Comparison of ENCODE assay signal across 1 cellular context in the genomic region with DNA sequence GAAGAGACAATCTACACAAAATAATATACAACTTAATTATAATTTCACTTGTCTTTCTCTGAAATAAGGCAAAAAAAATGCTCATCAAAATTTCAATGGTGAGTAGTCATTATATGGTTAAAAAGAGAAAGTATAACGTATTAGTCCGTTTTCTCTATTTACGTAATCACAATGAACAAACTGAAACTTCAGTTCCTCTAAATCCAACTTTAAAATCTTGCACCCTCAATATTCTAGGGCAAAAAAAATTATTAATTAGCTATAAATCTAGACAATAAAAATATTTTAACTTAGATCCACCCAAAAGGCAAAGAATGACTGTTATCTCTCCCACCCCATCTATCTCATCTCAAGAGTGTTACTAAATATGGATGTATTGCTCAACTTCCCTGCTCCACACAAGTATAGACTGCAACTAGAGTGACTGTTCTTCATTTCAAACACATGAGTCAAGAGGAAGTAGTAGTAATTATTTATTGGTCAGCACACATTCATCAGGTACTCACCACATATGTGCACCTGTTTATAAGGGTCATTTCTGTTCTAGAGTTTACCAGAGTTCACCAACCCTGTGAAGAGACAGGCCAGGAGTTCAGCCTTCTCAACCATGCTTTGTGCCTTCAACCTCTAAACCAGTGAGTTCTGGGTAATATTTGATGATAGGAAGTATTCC.
TF ChIP-seq lines count a peak whose summit lies in the region.

No MANE protein-coding gene starts in this region.

TF ChIP-seq in HepG2, 621 proteins besides CTCF, POLR2A, EP300 and RAD21 (continued from another document):
- no peak for TF ChIP-seq E2F5 (CRISPR knock-in tag; conservative IDR thresholded peaks at IDR 0.05)
- TF ChIP-seq THAP11 (CRISPR knock-in tag; IDR thresholded peaks at IDR 0.05), result peak; percentile 52; the same call in 1 of the 2 replicates
- peak; percentile 85; the same call in 1 of the 2 replicates for TF ChIP-seq HMG20A (CRISPR knock-in tag; IDR thresholded peaks at IDR 0.05; ENCODE audit: borderline replicate concordance)
- TF ChIP-seq, protein P1, sequence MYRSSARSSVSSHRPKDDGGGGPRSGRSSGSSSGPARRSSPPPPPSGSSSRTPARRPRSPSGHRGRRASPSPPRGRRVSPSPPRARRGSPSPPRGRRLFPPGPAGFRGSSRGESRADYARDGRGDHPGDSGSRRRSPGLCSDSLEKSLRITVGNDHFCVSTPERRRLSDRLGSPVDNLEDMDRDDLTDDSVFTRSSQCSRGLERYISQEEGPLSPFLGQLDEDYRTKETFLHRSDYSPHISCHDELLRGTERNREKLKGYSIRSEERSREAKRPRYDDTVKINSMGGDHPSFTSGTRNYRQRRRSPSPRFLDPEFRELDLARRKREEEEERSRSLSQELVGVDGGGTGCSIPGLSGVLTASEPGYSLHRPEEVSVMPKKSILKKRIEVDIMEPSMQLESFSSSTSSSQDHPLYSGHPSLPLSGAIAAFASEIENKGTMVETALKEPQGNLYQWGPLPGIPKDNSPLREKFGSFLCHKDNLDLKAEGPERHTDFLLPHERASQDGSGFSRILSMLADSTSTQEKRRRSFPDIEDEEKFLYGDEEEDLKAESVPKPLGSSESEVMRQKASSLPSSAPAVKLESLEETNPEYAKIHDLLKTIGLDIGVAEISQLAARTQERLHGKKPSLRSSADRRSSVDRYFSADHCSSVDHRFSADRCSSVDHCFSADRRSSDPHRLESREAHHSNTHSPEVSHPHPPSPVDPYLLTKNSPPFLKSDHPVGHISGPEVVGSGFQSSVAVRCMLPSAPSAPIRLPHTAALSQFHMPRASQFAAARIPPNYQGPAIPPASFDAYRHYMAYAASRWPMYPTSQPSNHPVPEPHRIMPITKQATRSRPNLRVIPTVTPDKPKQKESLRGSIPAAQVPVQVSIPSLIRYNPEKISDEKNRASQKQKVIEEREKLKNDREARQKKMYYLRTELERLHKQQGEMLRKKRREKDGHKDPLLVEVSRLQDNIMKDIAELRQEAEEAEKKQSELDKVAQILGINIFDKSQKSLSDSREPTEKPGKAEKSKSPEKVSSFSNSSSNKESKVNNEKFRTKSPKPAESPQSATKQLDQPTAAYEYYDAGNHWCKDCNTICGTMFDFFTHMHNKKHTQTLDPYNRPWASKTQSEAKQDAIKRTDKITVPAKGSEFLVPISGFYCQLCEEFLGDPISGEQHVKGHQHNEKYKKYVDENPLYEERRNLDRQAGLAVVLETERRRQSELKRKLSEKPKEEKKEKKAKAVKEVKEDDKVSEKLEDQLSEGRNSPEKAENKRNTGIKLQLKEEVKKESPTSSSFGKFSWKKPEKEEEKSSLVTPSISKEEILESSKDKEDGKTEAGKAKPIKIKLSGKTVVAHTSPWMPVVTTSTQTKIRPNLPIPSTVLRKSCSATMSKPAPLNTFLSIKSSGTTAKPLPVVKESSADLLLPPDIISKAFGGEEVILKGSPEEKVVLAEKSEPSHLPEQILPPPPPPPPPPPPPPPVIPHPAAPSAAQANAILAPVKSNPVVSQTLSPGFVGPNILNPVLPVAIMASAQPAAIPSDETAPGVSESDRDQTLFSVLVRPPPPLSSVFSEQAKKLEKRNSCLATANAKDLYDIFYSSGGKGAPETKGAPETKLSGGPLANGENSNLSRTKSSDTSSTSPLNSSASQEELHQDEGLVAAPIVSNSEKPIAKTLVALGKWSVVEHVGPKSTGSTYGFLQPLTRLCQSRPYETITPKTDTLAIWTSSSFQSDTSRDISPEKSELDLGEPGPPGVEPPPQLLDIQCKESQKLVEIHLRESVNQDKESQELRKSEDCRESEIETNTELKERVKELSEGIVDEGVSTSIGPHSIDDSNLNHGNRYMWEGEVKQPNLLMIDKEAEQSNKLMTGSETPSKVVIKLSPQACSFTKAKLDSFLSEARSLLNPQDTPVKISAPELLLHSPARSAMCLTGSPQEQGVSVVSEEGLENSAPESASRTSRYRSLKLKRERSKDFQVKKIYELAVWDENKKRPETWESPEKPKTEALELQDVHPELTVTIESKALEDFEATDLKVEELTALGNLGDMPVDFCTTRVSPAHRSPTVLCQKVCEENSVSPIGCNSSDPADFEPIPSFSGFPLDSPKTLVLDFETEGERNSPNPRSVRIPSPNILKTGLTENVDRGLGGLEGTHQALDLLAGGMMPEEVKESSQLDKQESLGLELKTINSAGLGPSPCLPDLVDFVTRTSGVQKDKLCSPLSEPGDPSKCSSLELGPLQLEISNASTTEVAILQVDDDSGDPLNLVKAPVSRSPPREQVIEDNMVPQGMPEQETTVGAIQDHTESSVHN (CRISPR knock-in tag; IDR thresholded peaks at IDR 0.05), result no peak
- TF ChIP-seq FOSL1 (CRISPR knock-in tag; IDR thresholded peaks at IDR 0.05; ENCODE audit: borderline replicate concordance), result peak; percentile 63; the same call in 1 of the 2 replicates
- no peak for TF ChIP-seq KMT2B (CRISPR knock-in tag; IDR thresholded peaks at IDR 0.05)
- TF ChIP-seq MAX (IDR thresholded peaks at IDR 0.05), result peak; percentile 16; the same call in 1 of the 2 replicates
- no peak for TF ChIP-seq MXD4 (CRISPR knock-in tag; IDR thresholded peaks at IDR 0.05)
- TF ChIP-seq NKX3-1 (CRISPR knock-in tag; IDR thresholded peaks at IDR 0.05), result no peak
- no peak for TF ChIP-seq ZNF264 (CRISPR knock-in tag; IDR thresholded peaks at IDR 0.05)
- TF ChIP-seq, protein P2, sequence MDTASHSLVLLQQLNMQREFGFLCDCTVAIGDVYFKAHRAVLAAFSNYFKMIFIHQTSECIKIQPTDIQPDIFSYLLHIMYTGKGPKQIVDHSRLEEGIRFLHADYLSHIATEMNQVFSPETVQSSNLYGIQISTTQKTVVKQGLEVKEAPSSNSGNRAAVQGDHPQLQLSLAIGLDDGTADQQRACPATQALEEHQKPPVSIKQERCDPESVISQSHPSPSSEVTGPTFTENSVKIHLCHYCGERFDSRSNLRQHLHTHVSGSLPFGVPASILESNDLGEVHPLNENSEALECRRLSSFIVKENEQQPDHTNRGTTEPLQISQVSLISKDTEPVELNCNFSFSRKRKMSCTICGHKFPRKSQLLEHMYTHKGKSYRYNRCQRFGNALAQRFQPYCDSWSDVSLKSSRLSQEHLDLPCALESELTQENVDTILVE (CRISPR knock-in tag; IDR thresholded peaks at IDR 0.05), result 0 out of 2 replicates have a peak, but pooled peaks have one; percentile 44
- TF ChIP-seq, protein P3, sequence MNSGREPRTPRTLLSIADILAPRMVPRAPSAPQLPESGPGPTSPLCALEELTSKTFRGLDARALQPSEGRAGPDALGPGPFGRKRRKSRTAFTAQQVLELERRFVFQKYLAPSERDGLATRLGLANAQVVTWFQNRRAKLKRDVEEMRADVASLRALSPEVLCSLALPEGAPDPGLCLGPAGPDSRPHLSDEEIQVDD (CRISPR knock-in tag; IDR thresholded peaks at IDR 0.05; ENCODE audit: borderline replicate concordance), result no peak
- no peak for TF ChIP-seq ZNF567 (CRISPR knock-in tag; IDR thresholded peaks at IDR 0.05; ENCODE audit: borderline replicate concordance)
- no peak for TF ChIP-seq ESRRA (CRISPR knock-in tag; IDR thresholded peaks at IDR 0.05; ENCODE audit: low read depth)
- no peak for TF ChIP-seq ZNF207 (IDR thresholded peaks at IDR 0.05; ENCODE audit: borderline replicate concordance)
- no peak for TF ChIP-seq U2AF2 (IDR thresholded peaks at IDR 0.05; ENCODE audit: low read depth, low read length)
- no peak for TF ChIP-seq ZNF432 (CRISPR knock-in tag; IDR thresholded peaks at IDR 0.05; ENCODE audit: borderline replicate concordance)
- TF ChIP-seq NR3C1 (CRISPR knock-in tag; IDR thresholded peaks at IDR 0.05), result no peak
- no peak for TF ChIP-seq ZNF414 (CRISPR knock-in tag; IDR thresholded peaks at IDR 0.05)
- TF ChIP-seq TFDP2 (CRISPR knock-in tag; IDR thresholded peaks at IDR 0.05), result no peak
- TF ChIP-seq, protein P4, sequence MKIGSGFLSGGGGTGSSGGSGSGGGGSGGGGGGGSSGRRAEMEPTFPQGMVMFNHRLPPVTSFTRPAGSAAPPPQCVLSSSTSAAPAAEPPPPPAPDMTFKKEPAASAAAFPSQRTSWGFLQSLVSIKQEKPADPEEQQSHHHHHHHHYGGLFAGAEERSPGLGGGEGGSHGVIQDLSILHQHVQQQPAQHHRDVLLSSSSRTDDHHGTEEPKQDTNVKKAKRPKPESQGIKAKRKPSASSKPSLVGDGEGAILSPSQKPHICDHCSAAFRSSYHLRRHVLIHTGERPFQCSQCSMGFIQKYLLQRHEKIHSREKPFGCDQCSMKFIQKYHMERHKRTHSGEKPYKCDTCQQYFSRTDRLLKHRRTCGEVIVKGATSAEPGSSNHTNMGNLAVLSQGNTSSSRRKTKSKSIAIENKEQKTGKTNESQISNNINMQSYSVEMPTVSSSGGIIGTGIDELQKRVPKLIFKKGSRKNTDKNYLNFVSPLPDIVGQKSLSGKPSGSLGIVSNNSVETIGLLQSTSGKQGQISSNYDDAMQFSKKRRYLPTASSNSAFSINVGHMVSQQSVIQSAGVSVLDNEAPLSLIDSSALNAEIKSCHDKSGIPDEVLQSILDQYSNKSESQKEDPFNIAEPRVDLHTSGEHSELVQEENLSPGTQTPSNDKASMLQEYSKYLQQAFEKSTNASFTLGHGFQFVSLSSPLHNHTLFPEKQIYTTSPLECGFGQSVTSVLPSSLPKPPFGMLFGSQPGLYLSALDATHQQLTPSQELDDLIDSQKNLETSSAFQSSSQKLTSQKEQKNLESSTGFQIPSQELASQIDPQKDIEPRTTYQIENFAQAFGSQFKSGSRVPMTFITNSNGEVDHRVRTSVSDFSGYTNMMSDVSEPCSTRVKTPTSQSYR (CRISPR knock-in tag; IDR thresholded peaks at IDR 0.05; ENCODE audit: borderline replicate concordance), result no peak; the same call in 1 of the 2 replicates
- TF ChIP-seq ZFP90 (CRISPR knock-in tag; IDR thresholded peaks at IDR 0.05; ENCODE audit: borderline replicate concordance), result no peak
- no peak for TF ChIP-seq CBX1 (IDR thresholded peaks at IDR 0.05; ENCODE audit: low read depth)
- no peak for TF ChIP-seq NFE2 (CRISPR knock-in tag; IDR thresholded peaks at IDR 0.05)
- peak; percentile 98 for TF ChIP-seq ELF3 (CRISPR knock-in tag; IDR thresholded peaks at IDR 0.05)
- TF ChIP-seq ZNF160 (CRISPR knock-in tag; IDR thresholded peaks at IDR 0.05), result no peak
